Comparison of ENCODE assay signal across 19 cellular contexts in genomic region chr10:19803676-19804075, GRCh38. TPM values are rescaled to one million over a fixed set of nuclear protein-coding genes. Genes with fewer than 3 reads are reported as not detected.
DNase-seq lines count a peak whose midpoint lies in the region; ATAC-seq and FAIRE-seq lines count a peak whose summit lies in the region.
"Had no signal": no experiment of that assay in that cellular context is flagged by ENCODE, and none has a peak within 500 bp of the region (broad histone marks: within the 10 kb centered on the region; RNA-seq: fewer than 3 reads in every experiment).

No MANE protein-coding gene starts in this region.

- DNase-seq in RCC 7860 (ENCODE audit: low spot score) (peak; percentile 43), kidney glomerular epithelial cell (lab: John Stamatoyannopoulos, UW) (peak; percentile 42), renal cortical epithelial cell (ENCODE audit: low read depth) (peak; percentile 39), NCI-H510A treated with DMSO at 0.1 percent for 48 hours (lab: John Stamatoyannopoulos, UW) (no peak)
- DNase-seq: Caco-2; CD4-positive, CD25-positive, alpha-beta regulatory T cell; CD8-positive, alpha-beta T cell; DMS53; DMS79 treated with DMSO at 0.1 percent for 48 hours; GF-D8; H7; HCEC 1CT had no signal

- FAIRE-seq in RCC 7860 (lab: Jason Lieb, UNC), result peak; percentile 85
- FAIRE-seq: D721Med, GM12891, GM18507, H1 had no signal

- ATAC-seq in HG02973 (IDR thresholded peaks at IDR 0.05; ENCODE audit: unreplicated experiment), result no peak
- ATAC-seq in GM19455 (IDR thresholded peaks at IDR 0.05; ENCODE audit: unreplicated experiment), result no peak
- ATAC-seq: CD8-positive, alpha-beta T cell had no signal

RNA-seq across cellular contexts. Expression of gene PLXDC2, which starts 12.6 kb away (rescaled TPM):
- total RNA-seq in renal cortical epithelial cell, result 4.3 and 7.8 TPM in 2 replicates
- total RNA-seq: G401 had no signal
